Comparison of ENCODE assay signal across 8 cellular contexts in the genomic region with DNA sequence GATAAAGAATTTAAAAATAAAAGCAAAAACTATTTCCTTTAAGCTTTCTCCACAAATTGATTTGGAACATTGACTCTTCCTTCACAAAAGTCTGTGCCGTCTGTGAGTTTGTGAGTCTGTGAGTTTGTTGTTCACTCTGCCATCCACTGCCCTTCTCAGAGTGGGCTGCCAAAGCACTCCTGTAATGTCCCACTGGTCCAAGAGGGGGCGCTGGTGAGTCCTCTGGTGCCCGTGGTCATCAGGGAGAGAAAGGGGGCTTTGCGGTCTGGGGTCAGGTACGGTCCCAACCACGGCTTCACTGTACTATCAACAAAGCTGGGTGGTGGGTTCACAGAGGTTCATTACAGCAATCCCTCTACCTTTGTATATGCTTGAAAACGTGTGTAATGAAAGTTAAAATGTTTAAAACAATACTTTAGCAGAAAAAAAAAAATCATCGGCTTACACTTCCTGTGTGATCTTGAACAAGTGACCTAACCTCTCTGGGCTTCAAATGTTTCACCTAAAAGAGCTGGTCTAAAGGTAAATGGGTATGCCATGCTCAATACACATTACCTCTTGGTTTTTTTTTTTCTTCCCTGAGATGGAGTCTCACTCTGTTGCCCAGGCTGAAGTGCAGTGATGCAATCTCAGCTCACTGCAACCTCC. TPM values are rescaled to one million over a fixed set of nuclear protein-coding genes. Genes with fewer than 3 reads are reported as not detected.
A peak's percentile ranks its signal among the peaks of the same experiment; 100 is the strongest.
DNase-seq lines count a peak whose midpoint lies in the region; FAIRE-seq and TF ChIP-seq lines count a peak whose summit lies in the region.

No MANE protein-coding gene starts in this region.

- intact Hi-C loops in CD14-positive monocyte (cut with micrococcal nuclease) = loop anchor here (10.0 kb wide), 2 partner anchors 211 to 411 kb away; no protein-coding TSS in a partner anchor

- DNase-seq in CD14-positive monocyte (ENCODE audit: low spot score) = no peak
- peak; percentile 76 for DNase-seq in HTR-8/SVneo (ENCODE audit: insufficient read length, low spot score)
- peak; percentile 59 for DNase-seq in activated T-cell treated with anti-CD3 and anti-CD28 coated beads, Interleukin-2, amount 50 U/mL, for 1 hour
- peak; percentile 82 for DNase-seq in glutamatergic neuron
- peak; percentile 34 for DNase-seq in stimulated activated CD8-positive, alpha-beta memory T cell treated with anti-CD3 and anti-CD28 coated beads, Interleukin-4, amount 100 ng/mL, for 24 hours (ENCODE audit: low read depth)
- no peak for DNase-seq in NCI-H2081 (lab: John Stamatoyannopoulos, UW)
- no peak for DNase-seq in NCI-H1694 treated with DMSO at 0.1 percent for 48 hours (lab: John Stamatoyannopoulos, UW)
- no peak for DNase-seq in medulla oblongata (ENCODE audit: extremely low spot score)

- H3K27me3 Mint-ChIP-seq in CD14-positive monocyte (ENCODE audit: low read depth in 3 of 3) = peaks cover 26 to 33% (median 29%) of the 10 kb centered on the region in 3 donors
- peaks cover 5% of the 10 kb centered on the region for H3K27me3 Mint-ChIP-seq in glutamatergic neuron (ENCODE audit: unreplicated experiment)

- H3K36me3 Mint-ChIP-seq in CD14-positive monocyte (peaks cover 53 to 65% of the 10 kb centered on the region in 2 donors), glutamatergic neuron (ENCODE audit: unreplicated experiment) (no peaks in the 10 kb centered on the region)

- FAIRE-seq in HTR-8/SVneo (lab: Jason Lieb, UNC) = peak; percentile 80

- H3K4me1 Mint-ChIP-seq in CD14-positive monocyte (peaks cover 10% of the 10 kb centered on the region), glutamatergic neuron (ENCODE audit: low read depth, unreplicated experiment) (peaks cover 9% of the 10 kb centered on the region)

- no peak overlapping the region for H3K4me3 Mint-ChIP-seq in CD14-positive monocyte
- H3K4me3 Mint-ChIP-seq in glutamatergic neuron (ENCODE audit: unreplicated experiment) = no peak overlapping the region

- peaks cover 0 to 5% (median 0%) of the 10 kb centered on the region in 7 donors for H3K9me3 Mint-ChIP-seq in CD14-positive monocyte
- H3K9me3 Mint-ChIP-seq in glutamatergic neuron (ENCODE audit: unreplicated experiment) = peaks cover 4% of the 10 kb centered on the region

- peak; percentile 84 for TF ChIP-seq CTCF in CD14-positive monocyte (IDR thresholded peaks at IDR 0.05)
- TF ChIP-seq CTCF in glutamatergic neuron (IDR thresholded peaks at IDR 0.05; ENCODE audit: partially characterized antibody, unreplicated experiment) = peak; percentile 79

- no peak overlapping the region for H3K27ac Mint-ChIP-seq in CD14-positive monocyte
- H3K27ac Mint-ChIP-seq in glutamatergic neuron (ENCODE audit: unreplicated experiment) = no peak overlapping the region

RNA-seq across cellular contexts. Expression of a gene that starts 5.6 kb away (rescaled TPM):
- polyA plus RNA-seq in CD14-positive monocyte = not detected
- total RNA-seq in glutamatergic neuron (ENCODE audit: unreplicated experiment) = not detected

Comparison
In these comparisons a context has a peak if more than half of its experiments do, and no peak if none do; other contexts are left out.
1. DNase-seq: peak in HTR-8/SVneo (single experiment), activated T-cell treated with anti-CD3 and anti-CD28 coated beads, Interleukin-2, amount 50 U/mL, for 1 hour (single experiment), glutamatergic neuron (single experiment) and stimulated activated CD8-positive, alpha-beta memory T cell treated with anti-CD3 and anti-CD28 coated beads, Interleukin-4, amount 100 ng/mL, for 24 hours (single experiment); none in CD14-positive monocyte (single experiment), NCI-H2081 (0 of 2), NCI-H1694 treated with DMSO at 0.1 percent for 48 hours (single experiment) and medulla oblongata (single experiment).